1 cellular context compared by ENCODE assay signal in the genomic region with DNA sequence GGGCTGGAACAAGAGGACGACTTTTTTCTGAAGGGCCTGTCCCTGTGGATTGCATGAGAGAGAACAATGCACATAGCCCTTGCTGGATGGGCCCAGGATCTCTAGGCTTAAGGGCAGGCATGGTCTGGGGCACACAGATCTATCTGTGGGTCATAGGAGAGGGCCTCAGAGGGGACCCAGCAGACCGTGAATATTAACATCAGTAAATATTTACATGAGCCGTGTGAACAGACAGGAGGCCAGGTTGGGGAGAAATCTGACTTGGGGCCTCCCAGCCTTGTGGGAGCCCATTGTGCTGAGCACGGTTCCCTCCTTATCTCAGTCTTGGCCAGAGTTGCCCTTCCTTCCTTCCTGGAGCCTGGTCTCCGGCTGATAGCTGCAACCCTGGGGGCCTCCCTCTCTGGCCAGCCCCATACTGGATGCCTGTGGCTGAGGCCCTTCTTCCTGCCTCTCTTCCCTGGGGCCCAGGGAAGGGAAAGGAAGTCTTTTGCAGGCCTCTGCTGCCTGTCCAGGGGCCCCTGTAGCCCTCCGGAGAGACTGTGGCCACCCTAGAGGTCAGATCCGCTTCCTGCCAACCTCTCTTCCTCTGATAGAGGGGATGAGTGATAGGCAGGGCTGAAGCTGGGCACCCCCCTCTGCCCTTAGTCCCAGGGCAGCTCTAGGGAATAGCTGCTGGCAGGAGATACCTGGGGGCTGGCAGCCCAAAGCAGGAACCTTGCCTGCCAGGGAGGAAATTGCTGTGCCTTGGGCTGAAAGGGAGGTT.
A peak's percentile ranks its signal among the peaks of the same experiment; 100 is the strongest.
TF ChIP-seq lines count a peak whose summit lies in the region.

No MANE protein-coding gene starts in this region.

TF ChIP-seq in K562, 482 proteins besides CTCF, POLR2A, EP300 and RAD21 (continued from another document and continues in another):
- TF ChIP-seq, protein P1, sequence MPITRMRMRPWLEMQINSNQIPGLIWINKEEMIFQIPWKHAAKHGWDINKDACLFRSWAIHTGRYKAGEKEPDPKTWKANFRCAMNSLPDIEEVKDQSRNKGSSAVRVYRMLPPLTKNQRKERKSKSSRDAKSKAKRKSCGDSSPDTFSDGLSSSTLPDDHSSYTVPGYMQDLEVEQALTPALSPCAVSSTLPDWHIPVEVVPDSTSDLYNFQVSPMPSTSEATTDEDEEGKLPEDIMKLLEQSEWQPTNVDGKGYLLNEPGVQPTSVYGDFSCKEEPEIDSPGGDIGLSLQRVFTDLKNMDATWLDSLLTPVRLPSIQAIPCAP (CRISPR knock-in tag; IDR thresholded peaks at IDR 0.05; ENCODE audit: borderline replicate concordance), result no peak
- no peak for TF ChIP-seq BCOR (IDR thresholded peaks at IDR 0.05)
- TF ChIP-seq ATF7 (IDR thresholded peaks at IDR 0.05), result 0 out of 2 replicates have a peak, but pooled peaks have one; percentile 16
- peak; percentile 80 for TF ChIP-seq SMARCA4 (IDR thresholded peaks at IDR 0.05)
- no peak for TF ChIP-seq TFAM (CRISPR knock-in tag; conservative IDR thresholded peaks at IDR 0.05)
- TF ChIP-seq HIVEP1 (CRISPR knock-in tag; IDR thresholded peaks at IDR 0.05), result no peak
- TF ChIP-seq, protein P2, sequence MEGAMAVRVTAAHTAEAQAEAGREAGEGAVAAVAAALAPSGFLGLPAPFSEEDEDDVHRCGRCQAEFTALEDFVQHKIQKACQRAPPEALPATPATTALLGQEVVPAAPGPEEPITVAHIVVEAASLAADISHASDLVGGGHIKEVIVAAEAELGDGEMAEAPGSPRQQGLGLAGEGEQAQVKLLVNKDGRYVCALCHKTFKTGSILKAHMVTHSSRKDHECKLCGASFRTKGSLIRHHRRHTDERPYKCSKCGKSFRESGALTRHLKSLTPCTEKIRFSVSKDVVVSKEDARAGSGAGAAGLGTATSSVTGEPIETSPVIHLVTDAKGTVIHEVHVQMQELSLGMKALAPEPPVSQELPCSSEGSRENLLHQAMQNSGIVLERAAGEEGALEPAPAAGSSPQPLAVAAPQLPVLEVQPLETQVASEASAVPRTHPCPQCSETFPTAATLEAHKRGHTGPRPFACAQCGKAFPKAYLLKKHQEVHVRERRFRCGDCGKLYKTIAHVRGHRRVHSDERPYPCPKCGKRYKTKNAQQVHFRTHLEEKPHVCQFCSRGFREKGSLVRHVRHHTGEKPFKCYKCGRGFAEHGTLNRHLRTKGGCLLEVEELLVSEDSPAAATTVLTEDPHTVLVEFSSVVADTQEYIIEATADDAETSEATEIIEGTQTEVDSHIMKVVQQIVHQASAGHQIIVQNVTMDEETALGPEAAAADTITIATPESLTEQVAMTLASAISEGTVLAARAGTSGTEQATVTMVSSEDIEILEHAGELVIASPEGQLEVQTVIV (CRISPR knock-in tag; IDR thresholded peaks at IDR 0.05; ENCODE audit: borderline replicate concordance), result no peak
- TF ChIP-seq HLTF (IDR thresholded peaks at IDR 0.05), result no peak
- no peak for TF ChIP-seq SLC30A9 (CRISPR knock-in tag; IDR thresholded peaks at IDR 0.05)
- no peak for TF ChIP-seq NR2C1 (IDR thresholded peaks at IDR 0.05)
- TF ChIP-seq NR2C1 (tag; IDR thresholded peaks at IDR 0.05), result 0 out of 2 replicates have a peak, but pooled peaks have one; percentile 15
- no peak for TF ChIP-seq NFIX (CRISPR knock-in tag; IDR thresholded peaks at IDR 0.05; ENCODE audit: low read depth)
- TF ChIP-seq EHMT2 (IDR thresholded peaks at IDR 0.05), result no peak
- TF ChIP-seq STAT5A (IDR thresholded peaks at IDR 0.05; ENCODE audit: borderline replicate concordance, low read length), result peak; percentile 53; the same call in 1 of the 2 replicates
- TF ChIP-seq, protein P3, sequence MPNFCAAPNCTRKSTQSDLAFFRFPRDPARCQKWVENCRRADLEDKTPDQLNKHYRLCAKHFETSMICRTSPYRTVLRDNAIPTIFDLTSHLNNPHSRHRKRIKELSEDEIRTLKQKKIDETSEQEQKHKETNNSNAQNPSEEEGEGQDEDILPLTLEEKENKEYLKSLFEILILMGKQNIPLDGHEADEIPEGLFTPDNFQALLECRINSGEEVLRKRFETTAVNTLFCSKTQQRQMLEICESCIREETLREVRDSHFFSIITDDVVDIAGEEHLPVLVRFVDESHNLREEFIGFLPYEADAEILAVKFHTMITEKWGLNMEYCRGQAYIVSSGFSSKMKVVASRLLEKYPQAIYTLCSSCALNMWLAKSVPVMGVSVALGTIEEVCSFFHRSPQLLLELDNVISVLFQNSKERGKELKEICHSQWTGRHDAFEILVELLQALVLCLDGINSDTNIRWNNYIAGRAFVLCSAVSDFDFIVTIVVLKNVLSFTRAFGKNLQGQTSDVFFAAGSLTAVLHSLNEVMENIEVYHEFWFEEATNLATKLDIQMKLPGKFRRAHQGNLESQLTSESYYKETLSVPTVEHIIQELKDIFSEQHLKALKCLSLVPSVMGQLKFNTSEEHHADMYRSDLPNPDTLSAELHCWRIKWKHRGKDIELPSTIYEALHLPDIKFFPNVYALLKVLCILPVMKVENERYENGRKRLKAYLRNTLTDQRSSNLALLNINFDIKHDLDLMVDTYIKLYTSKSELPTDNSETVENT (CRISPR knock-in tag; IDR thresholded peaks at IDR 0.05), result no peak
- no peak for TF ChIP-seq RBM22 (IDR thresholded peaks at IDR 0.05; ENCODE audit: low read depth, low read length, poor library complexity, severe bottlenecking)
- no peak for TF ChIP-seq FOSL1 (tag; conservative IDR thresholded peaks at IDR 0.05)
- TF ChIP-seq ARNT (IDR thresholded peaks at IDR 0.05), result no peak
- no peak for TF ChIP-seq NFE2L1 (tag; IDR thresholded peaks at IDR 0.05; ENCODE audit: borderline replicate concordance, low read depth)
- TF ChIP-seq RFX7 (CRISPR knock-in tag; IDR thresholded peaks at IDR 0.05), result no peak
- TF ChIP-seq ZNF124 (CRISPR knock-in tag; IDR thresholded peaks at IDR 0.05), result no peak
- no peak for TF ChIP-seq NFATC3 (IDR thresholded peaks at IDR 0.05)
- TF ChIP-seq ZNF174 (CRISPR knock-in tag; IDR thresholded peaks at IDR 0.05), result no peak
- TF ChIP-seq, protein P4, sequence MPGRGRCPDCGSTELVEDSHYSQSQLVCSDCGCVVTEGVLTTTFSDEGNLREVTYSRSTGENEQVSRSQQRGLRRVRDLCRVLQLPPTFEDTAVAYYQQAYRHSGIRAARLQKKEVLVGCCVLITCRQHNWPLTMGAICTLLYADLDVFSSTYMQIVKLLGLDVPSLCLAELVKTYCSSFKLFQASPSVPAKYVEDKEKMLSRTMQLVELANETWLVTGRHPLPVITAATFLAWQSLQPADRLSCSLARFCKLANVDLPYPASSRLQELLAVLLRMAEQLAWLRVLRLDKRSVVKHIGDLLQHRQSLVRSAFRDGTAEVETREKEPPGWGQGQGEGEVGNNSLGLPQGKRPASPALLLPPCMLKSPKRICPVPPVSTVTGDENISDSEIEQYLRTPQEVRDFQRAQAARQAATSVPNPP (IDR thresholded peaks at IDR 0.05; ENCODE audit: borderline replicate concordance, insufficient read depth, insufficient read length), result no peak
- TF ChIP-seq ETV5 (CRISPR knock-in tag; IDR thresholded peaks at IDR 0.05; ENCODE audit: low read depth), result peak; percentile 97
- TF ChIP-seq PRPF4 (IDR thresholded peaks at IDR 0.05; ENCODE audit: insufficient read depth, low read depth, low read length, poor library complexity, severe bottlenecking), result no peak
- no peak for TF ChIP-seq SIRT6 (IDR thresholded peaks at IDR 0.05; ENCODE audit: low read depth, low read length)
- peak; percentile 93 for TF ChIP-seq CBFA2T3 (IDR thresholded peaks at IDR 0.05)
- TF ChIP-seq YY1 (IDR thresholded peaks at IDR 0.05; ENCODE audit: borderline replicate concordance in 1 of 3, control insufficient read depth in 1 of 3, extremely low read depth in 1 of 3, insufficient read depth in 3 of 3, insufficient read length in 1 of 3, insufficient replicate concordance in 2 of 3, low read depth in 1 of 3, low read length in 2 of 3), result peak in 2 of 3 experiments; percentile 47 to 61
- no peak for TF ChIP-seq ATF1 (CRISPR knock-in tag; IDR thresholded peaks at IDR 0.05)
- no peak for TF ChIP-seq ATF1 (tag; IDR thresholded peaks at IDR 0.05)
- TF ChIP-seq, protein P5, sequence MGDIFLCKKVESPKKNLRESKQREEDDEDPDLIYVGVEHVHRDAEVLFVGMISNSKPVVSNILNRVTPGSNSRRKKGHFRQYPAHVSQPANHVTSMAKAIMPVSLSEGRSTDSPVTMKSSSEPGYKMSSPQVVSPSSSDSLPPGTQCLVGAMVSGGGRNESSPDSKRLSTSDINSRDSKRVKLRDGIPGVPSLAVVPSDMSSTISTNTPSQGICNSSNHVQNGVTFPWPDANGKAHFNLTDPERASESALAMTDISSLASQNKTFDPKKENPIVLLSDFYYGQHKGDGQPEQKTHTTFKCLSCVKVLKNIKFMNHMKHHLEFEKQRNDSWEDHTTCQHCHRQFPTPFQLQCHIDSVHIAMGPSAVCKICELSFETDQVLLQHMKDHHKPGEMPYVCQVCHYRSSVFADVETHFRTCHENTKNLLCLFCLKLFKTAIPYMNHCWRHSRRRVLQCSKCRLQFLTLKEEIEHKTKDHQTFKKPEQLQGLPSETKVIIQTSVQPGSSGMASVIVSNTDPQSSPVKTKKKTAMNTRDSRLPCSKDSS (IDR thresholded peaks at IDR 0.05; ENCODE audit: low read depth, partially characterized antibody), result no peak
- TF ChIP-seq MCM7 (IDR thresholded peaks at IDR 0.05), result no peak
- TF ChIP-seq, protein P6, sequence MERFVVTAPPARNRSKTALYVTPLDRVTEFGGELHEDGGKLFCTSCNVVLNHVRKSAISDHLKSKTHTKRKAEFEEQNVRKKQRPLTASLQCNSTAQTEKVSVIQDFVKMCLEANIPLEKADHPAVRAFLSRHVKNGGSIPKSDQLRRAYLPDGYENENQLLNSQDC (CRISPR knock-in tag; IDR thresholded peaks at IDR 0.05), result no peak
- TF ChIP-seq, protein P7, sequence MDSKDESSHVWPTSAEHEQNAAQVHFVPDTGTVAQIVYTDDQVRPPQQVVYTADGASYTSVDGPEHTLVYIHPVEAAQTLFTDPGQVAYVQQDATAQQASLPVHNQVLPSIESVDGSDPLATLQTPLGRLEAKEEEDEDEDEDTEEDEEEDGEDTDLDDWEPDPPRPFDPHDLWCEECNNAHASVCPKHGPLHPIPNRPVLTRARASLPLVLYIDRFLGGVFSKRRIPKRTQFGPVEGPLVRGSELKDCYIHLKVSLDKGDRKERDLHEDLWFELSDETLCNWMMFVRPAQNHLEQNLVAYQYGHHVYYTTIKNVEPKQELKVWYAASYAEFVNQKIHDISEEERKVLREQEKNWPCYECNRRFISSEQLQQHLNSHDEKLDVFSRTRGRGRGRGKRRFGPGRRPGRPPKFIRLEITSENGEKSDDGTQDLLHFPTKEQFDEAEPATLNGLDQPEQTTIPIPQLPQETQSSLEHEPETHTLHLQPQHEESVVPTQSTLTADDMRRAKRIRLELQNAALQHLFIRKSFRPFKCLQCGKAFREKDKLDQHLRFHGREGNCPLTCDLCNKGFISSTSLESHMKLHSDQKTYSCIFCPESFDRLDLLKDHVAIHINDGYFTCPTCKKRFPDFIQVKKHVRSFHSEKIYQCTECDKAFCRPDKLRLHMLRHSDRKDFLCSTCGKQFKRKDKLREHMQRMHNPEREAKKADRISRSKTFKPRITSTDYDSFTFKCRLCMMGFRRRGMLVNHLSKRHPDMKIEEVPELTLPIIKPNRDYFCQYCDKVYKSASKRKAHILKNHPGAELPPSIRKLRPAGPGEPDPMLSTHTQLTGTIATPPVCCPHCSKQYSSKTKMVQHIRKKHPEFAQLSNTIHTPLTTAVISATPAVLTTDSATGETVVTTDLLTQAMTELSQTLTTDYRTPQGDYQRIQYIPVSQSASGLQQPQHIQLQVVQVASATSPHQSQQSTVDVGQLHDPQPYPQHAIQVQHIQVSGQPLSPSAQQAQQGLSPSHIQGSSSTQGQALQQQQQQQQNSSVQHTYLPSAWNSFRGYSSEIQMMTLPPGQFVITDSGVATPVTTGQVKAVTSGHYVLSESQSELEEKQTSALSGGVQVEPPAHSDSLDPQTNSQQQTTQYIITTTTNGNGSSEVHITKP (IDR thresholded peaks at IDR 0.05; ENCODE audit: partially characterized antibody), result peak; percentile 5
- TF ChIP-seq, protein P8, sequence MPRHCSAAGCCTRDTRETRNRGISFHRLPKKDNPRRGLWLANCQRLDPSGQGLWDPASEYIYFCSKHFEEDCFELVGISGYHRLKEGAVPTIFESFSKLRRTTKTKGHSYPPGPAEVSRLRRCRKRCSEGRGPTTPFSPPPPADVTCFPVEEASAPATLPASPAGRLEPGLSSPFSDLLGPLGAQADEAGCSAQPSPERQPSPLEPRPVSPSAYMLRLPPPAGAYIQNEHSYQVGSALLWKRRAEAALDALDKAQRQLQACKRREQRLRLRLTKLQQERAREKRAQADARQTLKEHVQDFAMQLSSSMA (CRISPR knock-in tag; IDR thresholded peaks at IDR 0.05), result no peak
- no peak for TF ChIP-seq OTX1 (CRISPR knock-in tag; IDR thresholded peaks at IDR 0.05)
- TF ChIP-seq, protein P9, sequence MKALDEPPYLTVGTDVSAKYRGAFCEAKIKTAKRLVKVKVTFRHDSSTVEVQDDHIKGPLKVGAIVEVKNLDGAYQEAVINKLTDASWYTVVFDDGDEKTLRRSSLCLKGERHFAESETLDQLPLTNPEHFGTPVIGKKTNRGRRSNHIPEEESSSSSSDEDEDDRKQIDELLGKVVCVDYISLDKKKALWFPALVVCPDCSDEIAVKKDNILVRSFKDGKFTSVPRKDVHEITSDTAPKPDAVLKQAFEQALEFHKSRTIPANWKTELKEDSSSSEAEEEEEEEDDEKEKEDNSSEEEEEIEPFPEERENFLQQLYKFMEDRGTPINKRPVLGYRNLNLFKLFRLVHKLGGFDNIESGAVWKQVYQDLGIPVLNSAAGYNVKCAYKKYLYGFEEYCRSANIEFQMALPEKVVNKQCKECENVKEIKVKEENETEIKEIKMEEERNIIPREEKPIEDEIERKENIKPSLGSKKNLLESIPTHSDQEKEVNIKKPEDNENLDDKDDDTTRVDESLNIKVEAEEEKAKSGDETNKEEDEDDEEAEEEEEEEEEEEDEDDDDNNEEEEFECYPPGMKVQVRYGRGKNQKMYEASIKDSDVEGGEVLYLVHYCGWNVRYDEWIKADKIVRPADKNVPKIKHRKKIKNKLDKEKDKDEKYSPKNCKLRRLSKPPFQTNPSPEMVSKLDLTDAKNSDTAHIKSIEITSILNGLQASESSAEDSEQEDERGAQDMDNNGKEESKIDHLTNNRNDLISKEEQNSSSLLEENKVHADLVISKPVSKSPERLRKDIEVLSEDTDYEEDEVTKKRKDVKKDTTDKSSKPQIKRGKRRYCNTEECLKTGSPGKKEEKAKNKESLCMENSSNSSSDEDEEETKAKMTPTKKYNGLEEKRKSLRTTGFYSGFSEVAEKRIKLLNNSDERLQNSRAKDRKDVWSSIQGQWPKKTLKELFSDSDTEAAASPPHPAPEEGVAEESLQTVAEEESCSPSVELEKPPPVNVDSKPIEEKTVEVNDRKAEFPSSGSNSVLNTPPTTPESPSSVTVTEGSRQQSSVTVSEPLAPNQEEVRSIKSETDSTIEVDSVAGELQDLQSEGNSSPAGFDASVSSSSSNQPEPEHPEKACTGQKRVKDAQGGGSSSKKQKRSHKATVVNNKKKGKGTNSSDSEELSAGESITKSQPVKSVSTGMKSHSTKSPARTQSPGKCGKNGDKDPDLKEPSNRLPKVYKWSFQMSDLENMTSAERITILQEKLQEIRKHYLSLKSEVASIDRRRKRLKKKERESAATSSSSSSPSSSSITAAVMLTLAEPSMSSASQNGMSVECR (CRISPR knock-in tag; IDR thresholded peaks at IDR 0.05), result no peak
- TF ChIP-seq, protein P10, sequence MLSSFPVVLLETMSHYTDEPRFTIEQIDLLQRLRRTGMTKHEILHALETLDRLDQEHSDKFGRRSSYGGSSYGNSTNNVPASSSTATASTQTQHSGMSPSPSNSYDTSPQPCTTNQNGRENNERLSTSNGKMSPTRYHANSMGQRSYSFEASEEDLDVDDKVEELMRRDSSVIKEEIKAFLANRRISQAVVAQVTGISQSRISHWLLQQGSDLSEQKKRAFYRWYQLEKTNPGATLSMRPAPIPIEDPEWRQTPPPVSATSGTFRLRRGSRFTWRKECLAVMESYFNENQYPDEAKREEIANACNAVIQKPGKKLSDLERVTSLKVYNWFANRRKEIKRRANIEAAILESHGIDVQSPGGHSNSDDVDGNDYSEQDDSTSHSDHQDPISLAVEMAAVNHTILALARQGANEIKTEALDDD (IDR thresholded peaks at IDR 0.05), result no peak
- TF ChIP-seq ZNF316 (IDR thresholded peaks at IDR 0.05), result no peak
